ENCODE assay signal across 1 cellular context in the genomic region with DNA sequence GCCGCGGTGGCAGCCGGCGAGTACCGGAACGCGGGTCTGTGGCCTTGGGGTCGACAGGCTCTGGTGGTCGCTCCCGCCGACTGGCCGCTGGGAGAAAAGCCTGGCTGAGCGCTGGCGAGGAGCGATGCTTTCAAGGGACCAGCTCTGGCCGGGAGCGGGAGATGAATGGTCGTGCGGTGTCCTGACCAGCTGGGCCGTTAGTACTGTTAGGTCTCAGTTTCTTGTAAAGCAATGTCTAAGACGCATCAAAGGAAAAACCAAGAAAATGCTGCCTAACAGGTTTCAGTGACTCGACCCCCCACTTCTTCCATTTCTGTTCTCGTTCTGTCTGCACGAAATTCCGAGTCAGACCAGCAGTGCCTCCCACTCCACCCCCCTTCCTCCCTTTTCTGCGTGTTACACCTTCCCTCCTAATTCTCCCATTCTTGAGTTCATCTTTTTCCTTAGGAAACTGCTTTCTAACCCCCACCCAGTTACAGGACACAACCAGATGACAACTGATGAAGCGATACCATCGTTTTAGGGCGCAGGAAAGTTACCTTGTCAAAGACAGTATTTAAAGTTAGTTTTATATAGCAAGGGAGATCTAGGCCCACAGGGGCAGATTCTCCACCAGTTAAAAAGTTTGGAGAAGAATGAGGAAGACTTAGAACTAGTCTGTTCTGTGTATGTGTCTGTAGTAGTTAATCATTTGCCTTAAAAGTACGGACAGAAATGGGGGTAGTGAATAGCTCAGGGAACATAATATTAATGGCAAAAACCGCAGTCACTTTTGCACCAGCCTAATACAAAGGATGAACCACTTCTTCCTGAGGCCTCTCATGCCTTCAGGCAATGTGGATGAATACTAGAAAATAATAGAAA.
TF ChIP-seq lines count a peak whose summit lies in the region.

No MANE protein-coding gene starts in this region.

TF ChIP-seq in GM12878, 131 proteins besides CTCF, POLR2A, EP300 and RAD21:
- TF ChIP-seq MEF2B (IDR thresholded peaks at IDR 0.05; ENCODE audit: partially characterized antibody, poor library complexity, severe bottlenecking) (peak; percentile 2), SMARCA5 (IDR thresholded peaks at IDR 0.05) (no peak)
